In genomic region chr19:2050349-2050990, GRCh38 we compare ENCODE assay signal across 1 cellular context.
TF ChIP-seq lines count a peak whose summit lies in the region.

No MANE protein-coding gene starts in this region.

TF ChIP-seq in K562, 482 proteins besides CTCF, POLR2A, EP300 and RAD21 (continued from another document and continues in another):
- TF ChIP-seq TCF15 (CRISPR knock-in tag; IDR thresholded peaks at IDR 0.05) (no peak), KLF16 (IDR thresholded peaks at IDR 0.05) (no peak), ZBED1 (IDR thresholded peaks at IDR 0.05) (no peak), HCFC1 (IDR thresholded peaks at IDR 0.05; ENCODE audit: low read depth, low read length) (no peak), POLR3A (IDR thresholded peaks at IDR 0.05; ENCODE audit: borderline replicate concordance, extremely low read depth, insufficient read depth, insufficient read length) (no peak), PTTG1 (tag; IDR thresholded peaks at IDR 0.05; ENCODE audit: low read depth) (no peak), HNRNPLL (IDR thresholded peaks at IDR 0.05; ENCODE audit: low read depth, low read length, poor library complexity, severe bottlenecking) (no peak), NELFE (IDR thresholded peaks at IDR 0.05; ENCODE audit: insufficient read depth, insufficient read length) (no peak), ZNF398 (CRISPR knock-in tag; IDR thresholded peaks at IDR 0.05) (no peak), ZNF609 (CRISPR knock-in tag; IDR thresholded peaks at IDR 0.05; ENCODE audit: borderline replicate concordance) (no peak; the same call in 1 of the 2 replicates), CTCFL (IDR thresholded peaks at IDR 0.05; ENCODE audit: borderline replicate concordance, insufficient read depth, low read depth, low read length, poor library complexity, severe bottlenecking) (no peak), FUS (optimal IDR thresholded peaks at IDR 0.05; ENCODE audit: low read depth, low read length) (no peak), CEBPG (CRISPR knock-in tag; IDR thresholded peaks at IDR 0.05) (no peak), CEBPG (tag; conservative IDR thresholded peaks at IDR 0.05 in 1 of 2, IDR thresholded peaks at IDR 0.05 in 1 of 2) (no peak), TCF7L2 (IDR thresholded peaks at IDR 0.05; ENCODE audit: low read depth, low read length) (no peak), NUFIP1 (IDR thresholded peaks at IDR 0.05; ENCODE audit: partially characterized antibody) (no peak), PHB2 (IDR thresholded peaks at IDR 0.05; ENCODE audit: low read depth) (no peak), SMARCA4 (IDR thresholded peaks at IDR 0.05) (no peak), C11orf30 (IDR thresholded peaks at IDR 0.05; ENCODE audit: low read depth) (no peak), ASH1L (IDR thresholded peaks at IDR 0.05; ENCODE audit: borderline replicate concordance, low read depth, partially characterized antibody) (no peak), RERE (CRISPR knock-in tag; IDR thresholded peaks at IDR 0.05; ENCODE audit: borderline replicate concordance) (peak; percentile 48; the same call in 1 of the 2 replicates), FOXM1 (IDR thresholded peaks at IDR 0.05; ENCODE audit: low read depth) (no peak), FOXM1 (CRISPR knock-in tag; IDR thresholded peaks at IDR 0.05; ENCODE audit: low read depth) (no peak), TARDBP (IDR thresholded peaks at IDR 0.05) (no peak), MLX (CRISPR knock-in tag; conservative IDR thresholded peaks at IDR 0.05) (no peak), ETV6 (IDR thresholded peaks at IDR 0.05; ENCODE audit: borderline replicate concordance in 1 of 2, low read depth in 2 of 2, low read length in 1 of 2) (no peak), ETV6 (CRISPR knock-in tag; IDR thresholded peaks at IDR 0.05; ENCODE audit: borderline replicate concordance) (0 out of 2 replicates have a peak, but pooled peaks have one; percentile 4), ZNF77 (CRISPR knock-in tag; IDR thresholded peaks at IDR 0.05) (no peak), NCOA2 (IDR thresholded peaks at IDR 0.05; ENCODE audit: partially characterized antibody in 2 of 2) (no peak), TEAD1 (CRISPR knock-in tag; IDR thresholded peaks at IDR 0.05) (no peak), ELF2 (CRISPR knock-in tag; IDR thresholded peaks at IDR 0.05) (no peak), GATA2 (CRISPR knock-in tag; IDR thresholded peaks at IDR 0.05) (no peak), RBM34 (IDR thresholded peaks at IDR 0.05; ENCODE audit: borderline replicate concordance, insufficient read depth, low read length) (no peak)
- TF ChIP-seq, protein P1, sequence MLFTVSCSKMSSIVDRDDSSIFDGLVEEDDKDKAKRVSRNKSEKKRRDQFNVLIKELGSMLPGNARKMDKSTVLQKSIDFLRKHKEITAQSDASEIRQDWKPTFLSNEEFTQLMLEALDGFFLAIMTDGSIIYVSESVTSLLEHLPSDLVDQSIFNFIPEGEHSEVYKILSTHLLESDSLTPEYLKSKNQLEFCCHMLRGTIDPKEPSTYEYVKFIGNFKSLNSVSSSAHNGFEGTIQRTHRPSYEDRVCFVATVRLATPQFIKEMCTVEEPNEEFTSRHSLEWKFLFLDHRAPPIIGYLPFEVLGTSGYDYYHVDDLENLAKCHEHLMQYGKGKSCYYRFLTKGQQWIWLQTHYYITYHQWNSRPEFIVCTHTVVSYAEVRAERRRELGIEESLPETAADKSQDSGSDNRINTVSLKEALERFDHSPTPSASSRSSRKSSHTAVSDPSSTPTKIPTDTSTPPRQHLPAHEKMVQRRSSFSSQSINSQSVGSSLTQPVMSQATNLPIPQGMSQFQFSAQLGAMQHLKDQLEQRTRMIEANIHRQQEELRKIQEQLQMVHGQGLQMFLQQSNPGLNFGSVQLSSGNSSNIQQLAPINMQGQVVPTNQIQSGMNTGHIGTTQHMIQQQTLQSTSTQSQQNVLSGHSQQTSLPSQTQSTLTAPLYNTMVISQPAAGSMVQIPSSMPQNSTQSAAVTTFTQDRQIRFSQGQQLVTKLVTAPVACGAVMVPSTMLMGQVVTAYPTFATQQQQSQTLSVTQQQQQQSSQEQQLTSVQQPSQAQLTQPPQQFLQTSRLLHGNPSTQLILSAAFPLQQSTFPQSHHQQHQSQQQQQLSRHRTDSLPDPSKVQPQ (CRISPR knock-in tag; IDR thresholded peaks at IDR 0.05; ENCODE audit: borderline replicate concordance), result no peak
- TF ChIP-seq, protein P2, sequence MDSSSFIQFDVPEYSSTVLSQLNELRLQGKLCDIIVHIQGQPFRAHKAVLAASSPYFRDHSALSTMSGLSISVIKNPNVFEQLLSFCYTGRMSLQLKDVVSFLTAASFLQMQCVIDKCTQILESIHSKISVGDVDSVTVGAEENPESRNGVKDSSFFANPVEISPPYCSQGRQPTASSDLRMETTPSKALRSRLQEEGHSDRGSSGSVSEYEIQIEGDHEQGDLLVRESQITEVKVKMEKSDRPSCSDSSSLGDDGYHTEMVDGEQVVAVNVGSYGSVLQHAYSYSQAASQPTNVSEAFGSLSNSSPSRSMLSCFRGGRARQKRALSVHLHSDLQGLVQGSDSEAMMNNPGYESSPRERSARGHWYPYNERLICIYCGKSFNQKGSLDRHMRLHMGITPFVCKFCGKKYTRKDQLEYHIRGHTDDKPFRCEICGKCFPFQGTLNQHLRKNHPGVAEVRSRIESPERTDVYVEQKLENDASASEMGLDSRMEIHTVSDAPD (CRISPR knock-in tag; IDR thresholded peaks at IDR 0.05), result no peak
